ENCODE assay signal across 20 cellular contexts in the genomic region with DNA sequence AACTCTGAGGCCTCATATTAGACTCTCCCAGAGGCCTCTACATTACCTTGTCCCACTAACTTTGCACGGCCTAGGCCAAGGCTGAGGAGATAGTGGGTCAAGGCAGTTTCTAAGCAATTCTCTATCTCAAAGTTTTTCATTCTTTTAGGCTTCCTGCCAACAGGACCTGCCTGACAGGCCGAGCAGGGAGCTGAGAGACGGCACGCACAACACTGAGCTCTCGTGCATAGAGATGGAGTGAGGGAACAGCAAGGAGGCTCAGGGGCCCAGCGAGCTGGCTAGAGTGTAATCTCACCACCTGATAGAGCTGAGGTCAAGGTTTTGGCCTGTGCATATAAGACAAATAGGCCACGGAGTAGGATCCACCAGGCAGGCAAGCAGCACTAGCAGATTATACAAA. TPM values are rescaled to one million over a fixed set of nuclear protein-coding genes. Genes with fewer than 3 reads are reported as not detected.
DNase-seq lines count a peak whose midpoint lies in the region; ATAC-seq and TF ChIP-seq lines count a peak whose summit lies in the region.
"Had no signal": no experiment of that assay in that cellular context is flagged by ENCODE, and none has a peak within 500 bp of the region (broad histone marks: within the 10 kb centered on the region; RNA-seq: fewer than 3 reads in every experiment).

No MANE protein-coding gene starts in this region.

- H3K4me2 ChIP-seq in OCI-LY3 (ENCODE audit: low read length) = peak overlapping the region; percentile 98
- H3K4me2 ChIP-seq in smooth muscle cell = peak overlapping the region; percentile 41

- DNase-seq in smooth muscle cell (lab: John Stamatoyannopoulos, UW; ENCODE audit: unreplicated experiment) = no peak
- DNase-seq in activated CD4-positive, alpha-beta T cell treated with anti-CD3 and anti-CD28 coated beads, Interleukin-2, amount 10 ng/mL, durations not matched to agents 7 days and 5 days = no peak
- DNase-seq in sciatic nerve (ENCODE audit: low spot score) = no peak
- no peak for DNase-seq in stimulated activated naive CD4-positive, alpha-beta T cell (lab: John Stamatoyannopoulos, UW)
- DNase-seq: effector memory CD4-positive, alpha-beta T cell; foreskin fibroblast; HFFc6; naive thymus-derived CD8-positive, alpha-beta T cell; NCI-H1417; retina; SJCRH30; T-helper 9 cell; transverse colon had no signal

- H4K20me1 ChIP-seq in OCI-LY3 (ENCODE audit: insufficient read depth, low read length) (no peaks in the 10 kb centered on the region), smooth muscle cell (ENCODE audit: low read depth) (no peaks in the 10 kb centered on the region)

- peaks cover 1% of the 10 kb centered on the region for H3K9me3 ChIP-seq in OCI-LY3 (ENCODE audit: insufficient read depth, low read length)
- no peaks in the 10 kb centered on the region for H3K9me3 ChIP-seq in smooth muscle cell (replicated peaks; ENCODE audit: low read depth)
- H3K9me3 ChIP-seq: SJCRH30, transverse colon had no signal

- peaks cover 8% of the 10 kb centered on the region for H3K4me1 Mint-ChIP-seq in activated CD4-positive, alpha-beta T cell treated with anti-CD3 and anti-CD28 coated beads, Interleukin-2, amount 10 ng/mL, durations not matched to agents 7 days and 5 days

- H3K9ac ChIP-seq in OCI-LY3 (ENCODE audit: low read length) (peak overlapping the region; percentile 38; the same call in 1 of the 2 replicates), smooth muscle cell (ENCODE audit: low read depth) (no peak overlapping the region)

- peaks cover 44% of the 10 kb centered on the region for H3F3A ChIP-seq in smooth muscle cell (ENCODE audit: low read depth)

- H3K36me3 Mint-ChIP-seq in activated CD4-positive, alpha-beta T cell treated with anti-CD3 and anti-CD28 coated beads, Interleukin-2, amount 10 ng/mL, durations not matched to agents 7 days and 5 days (ENCODE audit: low read depth) = no peaks in the 10 kb centered on the region
- H3K36me3 Mint-ChIP-seq: activated naive CD4-positive, alpha-beta T cell treated with anti-CD3 and anti-CD28 coated beads, Interleukin-2, amount 50 U/mL, for 24 hours; naive thymus-derived CD8-positive, alpha-beta T cell had no signal

- H3K27ac ChIP-seq in OCI-LY3 (ENCODE audit: low read length) = peak overlapping the region; percentile 98
- peak overlapping the region; percentile 55 for H3K27ac ChIP-seq in smooth muscle cell (ENCODE audit: low read depth)
- H3K27ac ChIP-seq: SJCRH30, transverse colon had no signal

- peak overlapping the region; percentile 87 for H3K4me3 ChIP-seq in OCI-LY3 (ENCODE audit: low read length)
- no peak overlapping the region for H3K4me3 ChIP-seq in smooth muscle cell
- H3K4me3 ChIP-seq: K562, SJCRH30, transverse colon had no signal

- H3K27ac Mint-ChIP-seq in activated CD4-positive, alpha-beta T cell treated with anti-CD3 and anti-CD28 coated beads, Interleukin-2, amount 10 ng/mL, durations not matched to agents 7 days and 5 days = no peak overlapping the region
- H3K27ac Mint-ChIP-seq: activated CD4-positive, alpha-beta T cell treated with anti-CD3 and anti-CD28 coated beads for 36 hours; activated naive CD4-positive, alpha-beta T cell treated with anti-CD3 and anti-CD28 coated beads, Interleukin-2, amount 50 U/mL, for 24 hours; HFFc6 had no signal

- H3K4me1 ChIP-seq in OCI-LY3 (ENCODE audit: low read length) = peaks cover 47% of the 10 kb centered on the region
- H3K4me1 ChIP-seq in smooth muscle cell (ENCODE audit: low read depth) = peaks cover 14% of the 10 kb centered on the region
- H3K4me1 ChIP-seq: SJCRH30 had no signal

- intact Hi-C loops in sciatic nerve (cut with DNase I) = no loop called here

- peaks cover 60% of the 10 kb centered on the region for H3K36me3 ChIP-seq in OCI-LY3 (replicated peaks; ENCODE audit: low read depth, low read length)
- H3K36me3 ChIP-seq in smooth muscle cell (ENCODE audit: low read depth) = no peaks in the 10 kb centered on the region
- H3K36me3 ChIP-seq: SJCRH30, transverse colon had no signal

- H3K9me3 Mint-ChIP-seq in activated CD4-positive, alpha-beta T cell treated with anti-CD3 and anti-CD28 coated beads, Interleukin-2, amount 10 ng/mL, durations not matched to agents 7 days and 5 days = no peaks in the 10 kb centered on the region
- H3K9me3 Mint-ChIP-seq: activated naive CD4-positive, alpha-beta T cell treated with anti-CD3 and anti-CD28 coated beads, Interleukin-2, amount 50 U/mL, for 24 hours; HFFc6; naive thymus-derived CD8-positive, alpha-beta T cell had no signal

- ATAC-seq in GM18498 (IDR thresholded peaks at IDR 0.05; ENCODE audit: unreplicated experiment) (peak; percentile 1), esophagus mucosa (peak; percentile 38), sciatic nerve (no peak), GM21723 (IDR thresholded peaks at IDR 0.05; ENCODE audit: unreplicated experiment) (no peak)
- ATAC-seq: K562; naive thymus-derived CD8-positive, alpha-beta T cell had no signal

- peaks cover 37% of the 10 kb centered on the region for H3K27me3 Mint-ChIP-seq in activated CD4-positive, alpha-beta T cell treated with anti-CD3 and anti-CD28 coated beads, Interleukin-2, amount 10 ng/mL, durations not matched to agents 7 days and 5 days

- 43% methylated on average over 7 of the region's 7 CpGs for WGBS in smooth muscle cell (ENCODE audit: low lambda C conversion rate)

- H2AFZ ChIP-seq in OCI-LY3 (ENCODE audit: low read depth, low read length) (no peak overlapping the region), smooth muscle cell (ENCODE audit: low read depth) (no peak overlapping the region)

- no peak for TF ChIP-seq CTCF in OCI-LY3 (IDR thresholded peaks at IDR 0.05; ENCODE audit: low read depth, low read length)
- no peak for TF ChIP-seq CTCF in smooth muscle cell (IDR thresholded peaks at IDR 0.05; ENCODE audit: borderline replicate concordance, insufficient read depth, poor library complexity, severe bottlenecking)

- no peak overlapping the region for H3K4me3 Mint-ChIP-seq in activated CD4-positive, alpha-beta T cell treated with anti-CD3 and anti-CD28 coated beads, Interleukin-2, amount 10 ng/mL, durations not matched to agents 7 days and 5 days
- H3K4me3 Mint-ChIP-seq: activated CD4-positive, alpha-beta T cell treated with anti-CD3 and anti-CD28 coated beads for 36 hours; activated naive CD4-positive, alpha-beta T cell treated with anti-CD3 and anti-CD28 coated beads, Interleukin-2, amount 50 U/mL, for 24 hours; HFFc6 had no signal

- CTCF ChIA-PET in activated CD4-positive, alpha-beta T cell treated with anti-CD3 and anti-CD28 coated beads, Interleukin-2, amount 10 ng/mL, durations not matched to agents 7 days and 5 days (lab: Charles Lee) = no interaction called here

- H3K79me2 ChIP-seq in OCI-LY3 (ENCODE audit: low read length) (peaks cover 33% of the 10 kb centered on the region), smooth muscle cell (ENCODE audit: low read depth) (no peaks in the 10 kb centered on the region)

- H3K27me3 ChIP-seq in OCI-LY3 (ENCODE audit: low read depth, low read length) (no peaks in the 10 kb centered on the region), smooth muscle cell (ENCODE audit: low read depth) (no peaks in the 10 kb centered on the region)

- POLR2A ChIA-PET in activated CD4-positive, alpha-beta T cell treated with anti-CD3 and anti-CD28 coated beads, Interleukin-2, amount 10 ng/mL, durations not matched to agents 7 days and 5 days (lab: Charles Lee) = no interaction called here

RNA-seq across cellular contexts. Expression of a gene that starts 2.0 kb away (rescaled TPM):
- total RNA-seq in esophagus mucosa = 24.0 TPM
- total RNA-seq in smooth muscle cell = 32.4 and 45.2 TPM in 2 replicates
- polyA plus RNA-seq in smooth muscle cell = 45.1 and 48.1 TPM in 2 replicates
- total RNA-seq in activated CD4-positive, alpha-beta T cell treated with anti-CD3 and anti-CD28 coated beads, Interleukin-2, amount 10 ng/mL, durations not matched to agents 7 days and 5 days = under 1 TPM; 0.33 to 0.82 TPM
- total RNA-seq in sciatic nerve = 96.4 TPM
- total RNA-seq: naive thymus-derived CD8-positive, alpha-beta T cell; SJCRH30 had no signal

RNA-seq across cellular contexts. Expression of a gene that starts 34.9 kb away (rescaled TPM):
- total RNA-seq in esophagus mucosa (0.44 TPM), smooth muscle cell (0.13 and 1.7 TPM in 2 replicates), sciatic nerve (not detected)
- 0.26 and 1.6 TPM in 2 replicates for polyA plus RNA-seq in smooth muscle cell
- not detected for total RNA-seq in activated CD4-positive, alpha-beta T cell treated with anti-CD3 and anti-CD28 coated beads, Interleukin-2, amount 10 ng/mL, durations not matched to agents 7 days and 5 days
- total RNA-seq: activated CD4-positive, alpha-beta T cell treated with anti-CD3 and anti-CD28 coated beads for 36 hours; HFFc6; K562; naive thymus-derived CD8-positive, alpha-beta T cell; SJCRH30; transverse colon had no signal
- polyA plus RNA-seq: K562; naive thymus-derived CD8-positive, alpha-beta T cell had no signal

Comparison
In these comparisons a context has a peak if more than half of its experiments do, and no peak if none do; other contexts are left out.
1. ATAC-seq: peak in GM18498 (single experiment) and esophagus mucosa (single experiment); none in sciatic nerve (single experiment) and GM21723 (single experiment).
2. RNA of a gene that starts 2.0 kb away (total RNA-seq): 96.4 TPM in sciatic nerve (single experiment), 32.4 to 45.2 TPM in smooth muscle cell and 24.0 TPM in esophagus mucosa (single experiment); 0.33 to 0.82 TPM in activated CD4-positive, alpha-beta T cell treated with anti-CD3 and anti-CD28 coated beads, Interleukin-2, amount 10 ng/mL, durations not matched to agents 7 days and 5 days; every median in the first group is over 10 times any median in the second.